Comparison of ENCODE assay signal across 1 cellular context in genomic region chr5:99005506-99005905, GRCh38.
TF ChIP-seq lines count a peak whose summit lies in the region.

No MANE protein-coding gene starts in this region.

TF ChIP-seq in HepG2, 621 proteins besides CTCF, POLR2A, EP300 and RAD21 (continued from another document):
- TF ChIP-seq ZNF574 (CRISPR knock-in tag; IDR thresholded peaks at IDR 0.05) = no peak
- no peak for TF ChIP-seq HNRNPH1 (optimal IDR thresholded peaks at IDR 0.05; ENCODE audit: low read depth, low read length)
- no peak for TF ChIP-seq ZNF652 (CRISPR knock-in tag; IDR thresholded peaks at IDR 0.05; ENCODE audit: borderline replicate concordance, low read depth)
